16 cellular contexts compared by ENCODE assay signal in genomic region chr9:130029591-130029990, GRCh38. TPM values are rescaled to one million over a fixed set of nuclear protein-coding genes. Genes with fewer than 3 reads are reported as not detected.
DNase-seq lines count a peak whose midpoint lies in the region; ATAC-seq and TF ChIP-seq lines count a peak whose summit lies in the region.
"Had no signal": no experiment of that assay in that cellular context is flagged by ENCODE, and none has a peak within 500 bp of the region (broad histone marks: within the 10 kb centered on the region; RNA-seq: fewer than 3 reads in every experiment).

No MANE protein-coding gene starts in this region.

- H3K27me3 ChIP-seq in OCI-LY3 (ENCODE audit: low read depth, low read length) (no peaks in the 10 kb centered on the region), spleen (replicated peaks in 1 of 7) (no peaks in the 10 kb centered on the region)
- H3K27me3 ChIP-seq: heart right ventricle, neural progenitor cell, suprapubic skin had no signal

- H3K4me3 Mint-ChIP-seq in effector memory CD8-positive, alpha-beta T cell, result peak overlapping the region; percentile 72 to 99
- H3K4me3 Mint-ChIP-seq: neural progenitor cell had no signal

- H3K9me3 Mint-ChIP-seq in effector memory CD8-positive, alpha-beta T cell, result no peaks in the 10 kb centered on the region
- H3K9me3 Mint-ChIP-seq: neural progenitor cell had no signal

- no peak for ATAC-seq in effector memory CD8-positive, alpha-beta T cell (replicated peaks)
- ATAC-seq in HG02763 (IDR thresholded peaks at IDR 0.05; ENCODE audit: unreplicated experiment), result no peak
- no peak for ATAC-seq in HG03095 (IDR thresholded peaks at IDR 0.05; ENCODE audit: unreplicated experiment)
- ATAC-seq: heart right ventricle, SK-N-SH treated with all-trans-retinoic acid at 6 μM for 48 hours had no signal

- intact Hi-C loops in spleen (cut with DNase I; ENCODE audit: low total_unique reads), result no loop called here

- H3K4me2 ChIP-seq in OCI-LY3 (ENCODE audit: low read length), result peak overlapping the region; percentile 90
- H3K4me2 ChIP-seq: neural progenitor cell had no signal

- 69 to 81% (median 78%) methylated on average over 7 of the region's 7 CpGs for WGBS in spleen, 5 donors

- H3K27me3 Mint-ChIP-seq in effector memory CD8-positive, alpha-beta T cell, result no peaks in the 10 kb centered on the region

- H3K36me3 ChIP-seq in OCI-LY3 (replicated peaks; ENCODE audit: low read depth, low read length) (peaks cover 21% of the 10 kb centered on the region), spleen (peaks cover 0 to 6% (median 0%) of the 10 kb centered on the region in 6 donors)
- H3K36me3 ChIP-seq: heart right ventricle, left ventricle myocardium inferior, neural progenitor cell, suprapubic skin had no signal

- H3K36me3 Mint-ChIP-seq in effector memory CD8-positive, alpha-beta T cell (ENCODE audit: insufficient read depth), result peaks cover 87% of the 10 kb centered on the region

- TF ChIP-seq POLR2A in spleen (IDR thresholded peaks at IDR 0.05), result no peak

- H2AFZ ChIP-seq in OCI-LY3 (ENCODE audit: low read depth, low read length), result no peak overlapping the region
- H2AFZ ChIP-seq: neural progenitor cell had no signal

- H3K9ac ChIP-seq in OCI-LY3 (ENCODE audit: low read length), result peak overlapping the region; percentile 75
- H3K9ac ChIP-seq: neural progenitor cell had no signal

- peaks cover 79% of the 10 kb centered on the region for H4K20me1 ChIP-seq in OCI-LY3 (ENCODE audit: insufficient read depth, low read length)

- H3K27ac ChIP-seq in OCI-LY3 (ENCODE audit: low read length), result peak overlapping the region; percentile 99
- peak overlapping the region in 6 of 8 donors; percentile 11 to 76 (median 64) for H3K27ac ChIP-seq in spleen
- H3K27ac ChIP-seq: left ventricle myocardium inferior, neural progenitor cell, suprapubic skin had no signal

- H3K4me3 ChIP-seq in OCI-LY3 (ENCODE audit: low read length) (peak overlapping the region; percentile 60), spleen (peak overlapping the region in 1 of 8 donors; percentile 13)
- H3K4me3 ChIP-seq: heart right ventricle, left ventricle myocardium inferior, neural progenitor cell, suprapubic skin had no signal

- TF ChIP-seq CTCF in OCI-LY3 (IDR thresholded peaks at IDR 0.05; ENCODE audit: low read depth, low read length) (no peak), spleen (IDR thresholded peaks at IDR 0.05 in 8 of 11, conservative IDR thresholded peaks at IDR 0.05 in 3 of 11) (no peak)

- H3K4me1 ChIP-seq in OCI-LY3 (ENCODE audit: low read length) (peaks cover 94% of the 10 kb centered on the region), spleen (peaks cover 60 to 100% (median 96%) of the 10 kb centered on the region in 6 donors)
- H3K4me1 ChIP-seq: neural progenitor cell had no signal

- peak; percentile 31 for DNase-seq in activated CD4-positive, CD25-positive, alpha-beta regulatory T cell treated with anti-CD3 and anti-CD28 coated beads, Interleukin-2, amount 50 U/mL, for 72 hours
- no peak for DNase-seq in activated CD4-positive, CD25-positive, alpha-beta regulatory T cell (lab: John Stamatoyannopoulos, UW)
- no peak for DNase-seq in effector memory CD8-positive, alpha-beta T cell
- DNase-seq in spleen (no peak), pons (ENCODE audit: low spot score) (no peak)
- DNase-seq: heart right ventricle, left ventricle myocardium inferior, NCI-H1048, NCI-H226, small intestine had no signal

- peaks cover 78 to 88% of the 10 kb centered on the region in 2 donors for H3K4me1 Mint-ChIP-seq in effector memory CD8-positive, alpha-beta T cell (ENCODE audit: low read depth in 2 of 2)
- H3K4me1 Mint-ChIP-seq: neural progenitor cell had no signal

- peaks cover 99% of the 10 kb centered on the region for H3K79me2 ChIP-seq in OCI-LY3 (ENCODE audit: low read length)

- peak overlapping the region; percentile 99 to 100 for H3K27ac Mint-ChIP-seq in effector memory CD8-positive, alpha-beta T cell
- H3K27ac Mint-ChIP-seq: neural progenitor cell had no signal

- H3K9me3 ChIP-seq in OCI-LY3 (ENCODE audit: insufficient read depth, low read length) (no peaks in the 10 kb centered on the region), spleen (no peaks in the 10 kb centered on the region)
- H3K9me3 ChIP-seq: suprapubic skin had no signal

RNA-seq across cellular contexts. Expression of gene FNBP1, which starts 13.4 kb away (rescaled TPM):
- total RNA-seq in spleen, result 100 to 1,000 TPM; 132 to 156 (median 148) TPM
- 10 to 100 TPM; 40.6 to 55.6 (median 54.9) TPM for polyA plus RNA-seq in spleen

RNA-seq across cellular contexts. Expression of gene GPR107, which starts 24.1 kb away (rescaled TPM):
- 10 to 100 TPM; 25.2 to 42.8 (median 30.5) TPM for total RNA-seq in spleen
- 1 to 10 TPM; 3.9 to 7.4 (median 4.3) TPM for polyA plus RNA-seq in spleen
